Comparison of ENCODE assay signal across 8 cellular contexts in genomic region chr7:131106681-131107342, GRCh38.
A peak's percentile ranks its signal among the peaks of the same experiment; 100 is the strongest.
DNase-seq lines count a peak whose midpoint lies in the region; ATAC-seq and TF ChIP-seq lines count a peak whose summit lies in the region.

No MANE protein-coding gene starts in this region.

- intact Hi-C loops in gastrocnemius medialis (cut with DNase I; ENCODE audit: low total_unique reads): loop anchor here (1.0 to 10.0 kb wide), 6 partner anchors 95 to 388 kb away; partner anchors contain the start of gene MKLN1

- no peak for DNase-seq in AG04450 (ENCODE audit: low read depth, low spot score)
- peak; percentile 73 for DNase-seq in H7
- DNase-seq in SW480 (ENCODE audit: low spot score): peak; percentile 50
- DNase-seq in amygdala (lab: John Stamatoyannopoulos, UW): peak in 42 of 56 donors; percentile 7 to 72 (median 46)
- DNase-seq in hypothalamus (lab: John Stamatoyannopoulos, UW): peak in 33 of 51 donors; percentile 8 to 88 (median 45)
- peak in 1 of 2 donors; percentile 51 for DNase-seq in gastrocnemius medialis

- in situ Hi-C loops in gastrocnemius medialis (cut with MboI; ENCODE audit: low sequenced_read_pairs in 4 of 4): loop anchor here in 1 of 4 donors (10.0 kb wide), 1 partner anchor 178 kb away; no protein-coding TSS in a partner anchor

- no peak for TF ChIP-seq CTCF in AG04450 (IDR thresholded peaks at IDR 0.05; ENCODE audit: low read depth, low read length)
- TF ChIP-seq CTCF in gastrocnemius medialis (IDR thresholded peaks at IDR 0.05 in 4 of 5, conservative IDR thresholded peaks at IDR 0.05 in 1 of 5): peak in 1 of 5 experiments; percentile 12

- H3K36me3 ChIP-seq in H7 (replicated peaks; ENCODE audit: control insufficient read depth, insufficient read depth, low read length) (no peaks in the 10 kb centered on the region), gastrocnemius medialis (peaks cover 0 to 43% of the 10 kb centered on the region in 2 donors)

- POLR2A ChIA-PET in AG04450 (lab: Yijun Ruan, JAX): interaction anchor here (0.6 to 1.9 kb wide), 9 partner anchors 36 to 395 kb away, joined by 3 to 8 read pairs (median 3); partner anchors contain the start of gene MKLN1

- no peaks in the 10 kb centered on the region for H3K27me3 ChIP-seq in AG04450 (ENCODE audit: control insufficient read depth, insufficient read depth, low read length)
- peaks cover 11% of the 10 kb centered on the region for H3K27me3 ChIP-seq in H7 (ENCODE audit: control insufficient read depth, insufficient read depth, low read length)
- H3K27me3 ChIP-seq in gastrocnemius medialis: no peaks in the 10 kb centered on the region

- H3K4me3 ChIP-seq in AG04450 (ENCODE audit: low read depth, low read length) (peak overlapping the region; percentile 72), H7 (ENCODE audit: insufficient read depth, low read depth, low read length) (peak overlapping the region; percentile 77), gastrocnemius medialis (peak overlapping the region; percentile 78 to 97 (median 94))

- CTCF ChIA-PET in AG04450 (lab: Charles Lee): no interaction called here

- peak in 1 of 2 donors; percentile 1 for ATAC-seq in gastrocnemius medialis
- no peak for ATAC-seq in GM21367 (IDR thresholded peaks at IDR 0.05; ENCODE audit: unreplicated experiment)
- ATAC-seq in HG02840 (IDR thresholded peaks at IDR 0.05; ENCODE audit: low FRiP score, unreplicated experiment): no peak

- no peak for TF ChIP-seq POLR2A in gastrocnemius medialis (IDR thresholded peaks at IDR 0.05)

- H3K4me1 ChIP-seq in gastrocnemius medialis: peaks cover 32 to 35% of the 10 kb centered on the region in 2 donors

- no peaks in the 10 kb centered on the region; the same call in 1 of the 2 replicates for H3K9me3 ChIP-seq in AG04450 (ENCODE audit: control insufficient read depth, insufficient read depth, low read length)
- no peaks in the 10 kb centered on the region for H3K9me3 ChIP-seq in gastrocnemius medialis

- H3K27ac ChIP-seq in AG04450 (ENCODE audit: low read depth, low read length) (peak overlapping the region; percentile 95), gastrocnemius medialis (peak overlapping the region; percentile 95 to 100 (median 98))
